In genomic region chr6:121652726-121653623, GRCh38 we compare ENCODE assay signal across 11 cellular contexts.
DNase-seq lines count a peak whose midpoint lies in the region; ATAC-seq and FAIRE-seq lines count a peak whose summit lies in the region.
"Had no signal": no experiment of that assay in that cellular context is flagged by ENCODE, and none has a peak within 500 bp of the region (broad histone marks: within the 10 kb centered on the region; RNA-seq: fewer than 3 reads in every experiment).

No MANE protein-coding gene starts in this region.

- peak; percentile 94 for FAIRE-seq in endometrium (lab: Jason Lieb, UNC)

- peaks cover under 1 to 6% (median 4%) of the 10 kb centered on the region in 5 donors for H3K36me3 Mint-ChIP-seq in naive thymus-derived CD4-positive, alpha-beta T cell
- H3K36me3 Mint-ChIP-seq in activated CD4-positive, alpha-beta memory T cell treated with anti-CD3 and anti-CD28 coated beads for 36 hours: no peaks in the 10 kb centered on the region

- H3K9me3 Mint-ChIP-seq in naive thymus-derived CD4-positive, alpha-beta T cell: peaks cover 0 to 4% (median 0%) of the 10 kb centered on the region in 11 donors
- H3K9me3 Mint-ChIP-seq in activated CD4-positive, alpha-beta memory T cell treated with anti-CD3 and anti-CD28 coated beads for 36 hours: no peaks in the 10 kb centered on the region
- H3K9me3 Mint-ChIP-seq: GM23338 had no signal

- intact Hi-C loops in naive thymus-derived CD4-positive, alpha-beta T cell (cut with micrococcal nuclease): loop anchor here in 1 of 2 donors (5.0 kb wide), 2 partner anchors 34 to 321 kb away; partner anchors contain the start of gene TBC1D32
- intact Hi-C loops in activated CD4-positive, alpha-beta memory T cell treated with anti-CD3 and anti-CD28 coated beads for 36 hours (cut with micrococcal nuclease): loop anchor here (1.0 kb wide), 1 partner anchor 46 kb away; no protein-coding TSS in a partner anchor

- H3K27me3 ChIP-seq in MG63: no peaks in the 10 kb centered on the region
- no peaks in the 10 kb centered on the region for H3K27me3 ChIP-seq in naive thymus-derived CD4-positive, alpha-beta T cell (ENCODE audit: control insufficient read depth in 2 of 2, insufficient read depth in 2 of 2, low read length in 2 of 2)

- CTCF ChIA-PET in naive thymus-derived CD4-positive, alpha-beta T cell (lab: Charles Lee): no interaction called here
- CTCF ChIA-PET in activated CD4-positive, alpha-beta memory T cell treated with anti-CD3 and anti-CD28 coated beads for 36 hours (lab: Charles Lee): no interaction called here

- H3K27ac Mint-ChIP-seq in naive thymus-derived CD4-positive, alpha-beta T cell: peak overlapping the region in 8 of 9 donors; percentile 75 to 91 (median 84)
- H3K27ac Mint-ChIP-seq in activated CD4-positive, alpha-beta memory T cell treated with anti-CD3 and anti-CD28 coated beads for 36 hours: no peak overlapping the region
- H3K27ac Mint-ChIP-seq: GM23338 had no signal

- H3K27ac ChIP-seq in naive thymus-derived CD4-positive, alpha-beta T cell (ENCODE audit: low read depth, low read length): no peak overlapping the region

- no peak overlapping the region for H3K4me3 ChIP-seq in MG63
- no peak overlapping the region for H3K4me3 ChIP-seq in naive thymus-derived CD4-positive, alpha-beta T cell (ENCODE audit: low read length)
- H3K4me3 ChIP-seq: GM23338 had no signal

- peaks cover 15 to 61% (median 46%) of the 10 kb centered on the region in 7 donors for H3K4me1 Mint-ChIP-seq in naive thymus-derived CD4-positive, alpha-beta T cell
- H3K4me1 Mint-ChIP-seq in activated CD4-positive, alpha-beta memory T cell treated with anti-CD3 and anti-CD28 coated beads for 36 hours (ENCODE audit: low read depth): peaks cover 14% of the 10 kb centered on the region

- no peaks in the 10 kb centered on the region for H3K27me3 Mint-ChIP-seq in naive thymus-derived CD4-positive, alpha-beta T cell
- no peaks in the 10 kb centered on the region for H3K27me3 Mint-ChIP-seq in activated CD4-positive, alpha-beta memory T cell treated with anti-CD3 and anti-CD28 coated beads for 36 hours

- POLR2A ChIA-PET in naive thymus-derived CD4-positive, alpha-beta T cell (lab: Charles Lee): no interaction called here
- POLR2A ChIA-PET in activated CD4-positive, alpha-beta memory T cell treated with anti-CD3 and anti-CD28 coated beads for 36 hours (lab: Charles Lee): no interaction called here

- DNase-seq in AML-193 (lab: John Stamatoyannopoulos, UW): peak; percentile 24 to 33
- DNase-seq in MG63: peak; percentile 49
- DNase-seq in naive thymus-derived CD4-positive, alpha-beta T cell: no peak
- no peak for DNase-seq in pons (ENCODE audit: low spot score)
- no peak for DNase-seq in activated CD4-positive, alpha-beta memory T cell treated with anti-CD3 and anti-CD28 coated beads for 36 hours
- DNase-seq in activated T-cell treated with anti-CD3 and anti-CD28 coated beads for 4 hours: no peak
- DNase-seq: head of caudate nucleus, NCI-H2081 had no signal

- peak overlapping the region in 9 of 10 donors; percentile 10 to 80 (median 62) for H3K4me3 Mint-ChIP-seq in naive thymus-derived CD4-positive, alpha-beta T cell
- no peak overlapping the region for H3K4me3 Mint-ChIP-seq in activated CD4-positive, alpha-beta memory T cell treated with anti-CD3 and anti-CD28 coated beads for 36 hours
- H3K4me3 Mint-ChIP-seq: GM23338 had no signal

- ATAC-seq in naive thymus-derived CD4-positive, alpha-beta T cell: no peak
- ATAC-seq in HG02973 (IDR thresholded peaks at IDR 0.05; ENCODE audit: unreplicated experiment): no peak
- ATAC-seq: GM23338 had no signal

- no peaks in the 10 kb centered on the region for H3K9me3 ChIP-seq in MG63
- H3K9me3 ChIP-seq in naive thymus-derived CD4-positive, alpha-beta T cell (ENCODE audit: control insufficient read depth in 2 of 3, low read length in 3 of 3): no peaks in the 10 kb centered on the region

- no peaks in the 10 kb centered on the region for H3K36me3 ChIP-seq in MG63
- H3K36me3 ChIP-seq in naive thymus-derived CD4-positive, alpha-beta T cell (ENCODE audit: control insufficient read depth in 2 of 3, insufficient read depth in 3 of 3, low read length in 3 of 3): no peaks in the 10 kb centered on the region

- H3K4me1 ChIP-seq in naive thymus-derived CD4-positive, alpha-beta T cell (ENCODE audit: control insufficient read depth in 2 of 2, insufficient read depth in 2 of 2, low read length in 2 of 2): peaks cover 0 to 29% of the 10 kb centered on the region in 2 donors

Comparison
In these comparisons a context has a peak if more than half of its experiments do, and no peak if none do; other contexts are left out.
1. DNase-seq: peak in AML-193 (2 of 2) and MG63 (single experiment); none in naive thymus-derived CD4-positive, alpha-beta T cell (0 of 9), pons (single experiment), activated CD4-positive, alpha-beta memory T cell treated with anti-CD3 and anti-CD28 coated beads for 36 hours (single experiment) and activated T-cell treated with anti-CD3 and anti-CD28 coated beads for 4 hours (single experiment).